Comparison of ENCODE assay signal across 22 cellular contexts in genomic region chr11:27085115-27085514, GRCh38. TPM values are rescaled to one million over a fixed set of nuclear protein-coding genes. Genes with fewer than 3 reads are reported as not detected.
A peak's percentile ranks its signal among the peaks of the same experiment; 100 is the strongest.
DNase-seq lines count a peak whose midpoint lies in the region; FAIRE-seq and TF ChIP-seq lines count a peak whose summit lies in the region.
"Had no signal": no experiment of that assay in that cellular context is flagged by ENCODE, and none has a peak within 500 bp of the region (broad histone marks: within the 10 kb centered on the region; RNA-seq: fewer than 3 reads in every experiment).

No MANE protein-coding gene starts in this region.

- H3K4me1 ChIP-seq in Loucy (ENCODE audit: insufficient read depth, low read length, poor library complexity, severe bottlenecking) (peaks cover 16% of the 10 kb centered on the region), mammary epithelial cell (ENCODE audit: insufficient read depth, low read length) (peaks cover 34% of the 10 kb centered on the region), keratinocyte (ENCODE audit: control insufficient read depth, extremely low read depth, insufficient read depth, low read length) (peaks cover 31% of the 10 kb centered on the region), thymus (ENCODE audit: control insufficient read depth, insufficient read depth, low read length) (no peaks in the 10 kb centered on the region)
- H3K4me1 ChIP-seq: BE2C had no signal

- no peaks in the 10 kb centered on the region for H3K9me2 ChIP-seq in Loucy (replicated peaks; ENCODE audit: low read depth, low read length)

- CTCF ChIA-PET in mammary epithelial cell (lab: Charles Lee; ENCODE audit: low non-redundant PET), result no interaction called here

- in situ Hi-C loops in mammary epithelial cell (cut with MboI; ENCODE audit: low sequenced_read_pairs in 2 of 2), result no loop called here

- H3K4me2 ChIP-seq in Loucy (ENCODE audit: low read depth, low read length, poor library complexity, severe bottlenecking) (no peak overlapping the region), mammary epithelial cell (ENCODE audit: insufficient read depth, low read depth, low read length) (peak overlapping the region; percentile 48), keratinocyte (ENCODE audit: control insufficient read depth, extremely low read depth, insufficient read depth, low read depth, low read length) (peak overlapping the region; percentile 25)

- H3K9ac ChIP-seq in Loucy (ENCODE audit: low read depth, low read length, poor library complexity, severe bottlenecking) (peak overlapping the region; percentile 33), mammary epithelial cell (ENCODE audit: insufficient read depth, low read length) (no peak overlapping the region), keratinocyte (ENCODE audit: control insufficient read depth, extremely low read depth, insufficient read depth, low read length) (no peak overlapping the region)

- dilution Hi-C loops in mammary epithelial cell (cut with HindIII; ENCODE audit: low sequenced_read_pairs) (no loop called here), keratinocyte (cut with MboI; ENCODE audit: extremely low pct_ligation_motif_present, low sequenced_read_pairs) (no loop called here)

- FAIRE-seq in keratinocyte (lab: Jason Lieb, UNC) (no peak), GM19239 (lab: Jason Lieb, UNC) (no peak), urothelium cell line (lab: Jason Lieb, UNC) (no peak)
- FAIRE-seq: A204.1, RCC 7860 had no signal

- H3K27me3 ChIP-seq in Loucy (ENCODE audit: insufficient read depth, low read length, poor library complexity, severe bottlenecking) (no peaks in the 10 kb centered on the region), mammary epithelial cell (ENCODE audit: insufficient read depth, low read length) (no peaks in the 10 kb centered on the region), keratinocyte (ENCODE audit: control insufficient read depth, extremely low read depth, insufficient read depth, low read length) (no peaks in the 10 kb centered on the region), thymus (ENCODE audit: control insufficient read depth, insufficient read depth) (no peaks in the 10 kb centered on the region)
- H3K27me3 ChIP-seq: BE2C, MG63 had no signal

- DNase-seq in mammary epithelial cell (peak; percentile 58), keratinocyte (ENCODE audit: low read depth, low spot score) (peak; percentile 17), GM19239 (ENCODE audit: insufficient read length, low spot score) (no peak), urothelium cell line (ENCODE audit: low spot score) (no peak), RKO (ENCODE audit: low spot score) (no peak)
- DNase-seq: BE2C; CD4-positive, alpha-beta T cell; GF-D8; H9; MG63; NCI-H1092; NCI-H1436 treated with DMSO at 0.1 percent for 48 hours; NCI-H2029; NCI-H446 treated with DMSO at 0.1 percent for 48 hours; SHP77 had no signal

- no peaks in the 10 kb centered on the region for H3F3A ChIP-seq in Loucy (ENCODE audit: low read depth)

- H3K4me3 ChIP-seq in Loucy (ENCODE audit: low read length, poor library complexity, severe bottlenecking), result no peak overlapping the region
- H3K4me3 ChIP-seq in mammary epithelial cell (replicated peaks in 1 of 3; ENCODE audit: insufficient read depth in 1 of 3, low read depth in 2 of 3, low read length in 3 of 3), result no peak overlapping the region
- H3K4me3 ChIP-seq in keratinocyte (ENCODE audit: control insufficient read depth in 2 of 3, extremely low read depth in 1 of 3, insufficient read depth in 2 of 3, low read depth in 1 of 3, low read length in 3 of 3), result no peak overlapping the region
- no peak overlapping the region for H3K4me3 ChIP-seq in thymus (ENCODE audit: low read length)
- H3K4me3 ChIP-seq: MG63 had no signal

- H2AFZ ChIP-seq in Loucy (ENCODE audit: low read length) (no peak overlapping the region; the same call in 1 of the 2 replicates), mammary epithelial cell (ENCODE audit: low read depth, low read length) (peak overlapping the region; percentile 22), keratinocyte (ENCODE audit: control insufficient read depth, low read length) (peak overlapping the region; percentile 67)

- H3K27ac ChIP-seq in mammary epithelial cell (ENCODE audit: insufficient read depth, low read depth, low read length), result peak overlapping the region; percentile 31
- peak overlapping the region; percentile 39 for H3K27ac ChIP-seq in keratinocyte (ENCODE audit: control insufficient read depth, insufficient read depth, low read length)
- H3K27ac ChIP-seq in thymus (ENCODE audit: low read depth), result peak overlapping the region; percentile 36
- H3K27ac ChIP-seq: HL-60 had no signal

- H3K79me2 ChIP-seq in Loucy (ENCODE audit: insufficient read depth, low read length) (no peaks in the 10 kb centered on the region), mammary epithelial cell (ENCODE audit: insufficient read depth, low read length) (no peaks in the 10 kb centered on the region), keratinocyte (ENCODE audit: control insufficient read depth, insufficient read depth, low read length) (no peaks in the 10 kb centered on the region)

- no peak for TF ChIP-seq CTCF in Loucy (conservative IDR thresholded peaks at IDR 0.05; ENCODE audit: low read length)
- no peak for TF ChIP-seq CTCF in mammary epithelial cell (conservative IDR thresholded peaks at IDR 0.05 in 1 of 2, IDR thresholded peaks at IDR 0.05 in 1 of 2; ENCODE audit: extremely low read depth in 1 of 2, insufficient read depth in 1 of 2, low read depth in 1 of 2, low read length in 2 of 2)
- no peak for TF ChIP-seq CTCF in keratinocyte (optimal IDR thresholded peaks at IDR 0.05 in 1 of 3, IDR thresholded peaks at IDR 0.05 in 1 of 3, conservative IDR thresholded peaks at IDR 0.05 in 1 of 3; ENCODE audit: extremely low read depth in 1 of 3, insufficient read depth in 2 of 3, low read length in 3 of 3)

- BruUV-seq in mammary epithelial cell (replicated peaks; lab: Mats Ljungman, UMichigan), result no TSS peak

- H4K20me1 ChIP-seq in Loucy (ENCODE audit: insufficient read depth, low read length, poor library complexity, severe bottlenecking) (no peaks in the 10 kb centered on the region), mammary epithelial cell (ENCODE audit: insufficient read depth, low read length) (no peaks in the 10 kb centered on the region), keratinocyte (ENCODE audit: control insufficient read depth, extremely low read depth, insufficient read depth, low read length) (no peaks in the 10 kb centered on the region)

- intact Hi-C loops in mammary epithelial cell (cut with micrococcal nuclease), result no loop called here

- WGBS in mammary epithelial cell (ENCODE audit: low coverage, missing lambda C conversion rate), result 10% methylated on average over 1 of the region's 1 CpG
- WGBS in thymus, result 91% methylated on average over 1 of the region's 1 CpG

- no peaks in the 10 kb centered on the region for H3K36me3 ChIP-seq in Loucy (ENCODE audit: insufficient read depth, low read length)
- no peaks in the 10 kb centered on the region for H3K36me3 ChIP-seq in mammary epithelial cell (ENCODE audit: insufficient read depth, low read length)
- H3K36me3 ChIP-seq in keratinocyte (ENCODE audit: control insufficient read depth in 2 of 2, extremely low read depth in 1 of 2, insufficient read depth in 2 of 2, low read length in 2 of 2), result no peaks in the 10 kb centered on the region
- no peaks in the 10 kb centered on the region for H3K36me3 ChIP-seq in thymus (ENCODE audit: control insufficient read depth, insufficient read depth)
- H3K36me3 ChIP-seq: BE2C, MG63 had no signal

- no peaks in the 10 kb centered on the region for H3K9me1 ChIP-seq in keratinocyte (ENCODE audit: control insufficient read depth, extremely low read depth, insufficient read depth, low read length)

- H3K9me3 ChIP-seq in Loucy (ENCODE audit: insufficient read depth, low read depth, low read length), result peaks cover 11% of the 10 kb centered on the region; the same call in 1 of the 2 replicates
- no peaks in the 10 kb centered on the region for H3K9me3 ChIP-seq in mammary epithelial cell (replicated peaks; ENCODE audit: insufficient read depth, low read length)
- no peaks in the 10 kb centered on the region for H3K9me3 ChIP-seq in keratinocyte (ENCODE audit: control insufficient read depth, low read depth, low read length)
- no peaks in the 10 kb centered on the region for H3K9me3 ChIP-seq in thymus (ENCODE audit: control insufficient read depth)
- H3K9me3 ChIP-seq: BE2C had no signal

RNA-seq across cellular contexts. Expression of gene BBOX1, which starts 44.5 kb away (rescaled TPM):
- 1 to 10 TPM; 1.9 to 2.0 TPM for total RNA-seq in mammary epithelial cell
- polyA plus RNA-seq in mammary epithelial cell (0.37 TPM), keratinocyte (0.58 to 3.6 TPM (median 2.4 TPM) in 3 replicates), thymus (8.5 TPM)
- polyA minus RNA-seq in mammary epithelial cell (not detected), keratinocyte (2.1 to 2.5 TPM in 2 of 3 replicates, not detected in the other)
- 13.3 TPM for polyA plus RNA-seq in keratinocyte (2011; ENCODE audit: low read depth)
- 1.5 and 3.1 TPM in 2 replicates for polyA plus RNA-seq in keratinocyte (2011; cell fraction: cytosol; rRNA removed)
- 1.1 and 1.6 TPM in 2 replicates for polyA plus RNA-seq in keratinocyte (2011; cell fraction: nucleus; rRNA removed)
- polyA plus RNA-seq in keratinocyte (2012; ENCODE audit: low replicate concordance), result 0.92 and 19.2 TPM in 2 replicates
- polyA minus RNA-seq in keratinocyte (2011; cell fraction: cytosol; rRNA and poly(A)+ RNA removed), result not detected
- polyA minus RNA-seq in keratinocyte (2011; cell fraction: nucleus; rRNA and poly(A)+ RNA removed), result 1.2 and 2.1 TPM in 2 replicates
- total RNA-seq: CD4-positive, alpha-beta T cell; H9; HT1080; IMR-90 had no signal
- polyA plus RNA-seq: IMR-90 had no signal

Comparison
In these comparisons a context has a peak if more than half of its experiments do, and no peak if none do; other contexts are left out.
1. DNase-seq: peak in mammary epithelial cell (single experiment) and keratinocyte (single experiment); none in GM19239 (single experiment), urothelium cell line (single experiment) and RKO (single experiment).
2. Peak in every context shown above with its lines, with median percentiles within 50 percentile points of each other: H3K27ac ChIP-seq.